In the genomic region with DNA sequence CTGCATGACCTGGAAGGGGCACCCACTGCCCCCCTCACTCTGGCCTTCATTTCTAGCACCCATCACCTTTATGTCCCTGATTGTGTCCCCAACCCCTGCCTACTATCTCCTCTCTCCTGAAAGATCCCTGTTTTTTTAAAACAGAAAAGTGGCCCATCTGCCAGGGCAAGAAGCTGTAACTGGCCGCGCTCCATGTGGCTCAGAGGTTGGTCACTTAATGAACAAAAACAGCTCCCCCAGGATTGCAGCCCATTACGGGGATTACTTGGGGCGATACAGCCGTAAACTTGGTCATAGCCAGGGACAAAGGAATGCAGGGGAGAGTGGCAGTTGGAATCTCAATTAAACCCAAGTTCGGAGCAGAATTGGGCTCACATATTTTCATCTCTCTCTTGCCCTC, we compare ENCODE assay signal across 28 cellular contexts. TPM values are rescaled to one million over a fixed set of nuclear protein-coding genes. Genes with fewer than 3 reads are reported as not detected.
"Had no signal": no experiment of that assay in that cellular context is flagged by ENCODE, and none has a peak within 500 bp of the region (broad histone marks: within the 10 kb centered on the region; RNA-seq: fewer than 3 reads in every experiment).

No MANE protein-coding gene starts in this region.

- H3K27me3 ChIP-seq: breast epithelium had no signal

- DNase-seq: activated CD4-positive, alpha-beta memory T cell treated with anti-CD3 and anti-CD28 coated beads for 36 hours; activated CD4-positive, alpha-beta T cell treated with anti-CD3 and anti-CD28 coated beads, Interleukin-2, amount 10 ng/mL, durations not matched to agents 7 days and 5 days; activated CD4-positive, CD25-positive, alpha-beta regulatory T cell; activated CD8-positive, alpha-beta memory T cell treated with anti-CD3 and anti-CD28 coated beads for 24 hours; activated gamma-delta T cell; activated naive CD4-positive, alpha-beta T cell treated with anti-CD3 and anti-CD28 coated beads for 36 hours; activated T-cell treated with anti-CD3 and anti-CD28 coated beads, Interleukin-2, amount 50 U/mL, for 4 hours; Karpas-422; MM.1S; NCI-H1105 treated with DMSO at 0.1 percent for 48 hours; NCI-H1436 treated with DMSO at 0.1 percent for 48 hours; NCI-H187 treated with DMSO at 0.1 percent for 48 hours; NCI-H2171; NCI-H2227 treated with DMSO at 0.1 percent for 48 hours; NCI-H526; NK-92 treated with Interleukin-12 subunit alpha and Interleukin-12 subunit beta, amount 100 ng/mL, for 24 hours; OCI-M1; RPMI8226; T-cell; T-helper 2 cell; T1000 had no signal

- H3K9me3 ChIP-seq: breast epithelium had no signal

- H3K4me3 ChIP-seq: breast epithelium, K562, SK-N-MC had no signal

- H3K36me3 ChIP-seq: breast epithelium had no signal

- FAIRE-seq: K562, TTC549 had no signal

- H3K9me3 Mint-ChIP-seq: activated CD4-positive, alpha-beta memory T cell treated with anti-CD3 and anti-CD28 coated beads for 36 hours; activated CD4-positive, alpha-beta T cell treated with anti-CD3 and anti-CD28 coated beads, Interleukin-2, amount 10 ng/mL, durations not matched to agents 7 days and 5 days; activated naive CD4-positive, alpha-beta T cell treated with anti-CD3 and anti-CD28 coated beads for 36 hours; activated T-cell treated with anti-CD3 and anti-CD28 coated beads, Interleukin-2, amount 50 U/mL, for 4 hours; T-cell had no signal

- H3K4me1 Mint-ChIP-seq: activated CD4-positive, alpha-beta T cell treated with anti-CD3 and anti-CD28 coated beads, Interleukin-2, amount 10 ng/mL, durations not matched to agents 7 days and 5 days; T-cell had no signal

- H3K4me3 Mint-ChIP-seq: activated CD4-positive, alpha-beta memory T cell treated with anti-CD3 and anti-CD28 coated beads for 36 hours; activated CD4-positive, alpha-beta T cell treated with anti-CD3 and anti-CD28 coated beads, Interleukin-2, amount 10 ng/mL, durations not matched to agents 7 days and 5 days; activated naive CD4-positive, alpha-beta T cell treated with anti-CD3 and anti-CD28 coated beads for 36 hours; activated naive CD8-positive, alpha-beta T cell; activated T-cell treated with anti-CD3 and anti-CD28 coated beads, Interleukin-2, amount 50 U/mL, for 4 hours; T-cell had no signal

- H3K4me1 ChIP-seq: breast epithelium had no signal

- H3K27ac ChIP-seq: breast epithelium, SK-N-MC had no signal

- H3K27ac Mint-ChIP-seq: activated CD4-positive, alpha-beta memory T cell treated with anti-CD3 and anti-CD28 coated beads for 36 hours; activated CD4-positive, alpha-beta T cell treated with anti-CD3 and anti-CD28 coated beads, Interleukin-2, amount 10 ng/mL, durations not matched to agents 7 days and 5 days; activated naive CD4-positive, alpha-beta T cell treated with anti-CD3 and anti-CD28 coated beads for 36 hours; activated naive CD8-positive, alpha-beta T cell; T-cell had no signal

- H3K36me3 Mint-ChIP-seq: activated naive CD8-positive, alpha-beta T cell had no signal

RNA-seq across cellular contexts. Expression of a gene that starts 34.8 kb away (rescaled TPM):
- total RNA-seq: activated CD4-positive, alpha-beta memory T cell treated with anti-CD3 and anti-CD28 coated beads for 36 hours; activated CD4-positive, alpha-beta T cell treated with anti-CD3 and anti-CD28 coated beads, Interleukin-2, amount 10 ng/mL, durations not matched to agents 7 days and 5 days; activated naive CD4-positive, alpha-beta T cell treated with anti-CD3 and anti-CD28 coated beads for 36 hours; activated T-cell treated with anti-CD3 and anti-CD28 coated beads, Interleukin-2, amount 50 U/mL, for 4 hours; breast epithelium; NCI-H460; Right ventricle myocardium inferior; T-cell had no signal
- polyA plus RNA-seq: K562 had no signal
